15 cellular contexts compared by ENCODE assay signal in the genomic region with DNA sequence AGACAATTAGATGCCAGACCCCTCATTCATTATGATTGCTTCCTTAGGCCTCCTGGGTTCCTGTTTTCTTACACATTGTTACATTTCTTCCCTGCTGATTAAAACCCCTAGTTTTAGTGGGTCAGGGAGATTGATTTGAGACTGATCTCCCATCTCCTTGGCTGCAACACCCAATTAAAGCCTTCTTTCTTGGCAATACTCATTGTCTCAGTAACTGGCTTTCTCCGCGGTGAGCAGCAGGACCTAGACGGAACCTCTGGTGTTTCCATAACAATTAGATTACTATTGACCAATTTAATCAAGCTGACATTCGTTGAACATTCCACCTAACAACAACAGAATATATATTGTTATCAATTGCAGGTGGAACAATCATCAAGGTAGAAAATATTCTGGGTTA.
DNase-seq lines count a peak whose midpoint lies in the region; TF ChIP-seq lines count a peak whose summit lies in the region.
"Had no signal": no experiment of that assay in that cellular context is flagged by ENCODE, and none has a peak within 500 bp of the region (broad histone marks: within the 10 kb centered on the region; RNA-seq: fewer than 3 reads in every experiment).

No MANE protein-coding gene starts in this region.

- no peak overlapping the region for H2BK5ac ChIP-seq in neuronal stem cell (ENCODE audit: low read length)

- H3K27me3 Mint-ChIP-seq in glutamatergic neuron (ENCODE audit: unreplicated experiment) = peaks cover 6% of the 10 kb centered on the region
- H3K27me3 Mint-ChIP-seq in mesothelial cell of epicardium (ENCODE audit: low read depth) = no peaks in the 10 kb centered on the region
- H3K27me3 Mint-ChIP-seq: CD4-positive, alpha-beta T cell had no signal

- no peaks in the 10 kb centered on the region for H3K79me1 ChIP-seq in neuronal stem cell (ENCODE audit: low read depth, low read length)

- no peak overlapping the region for H4K91ac ChIP-seq in neuronal stem cell (ENCODE audit: low read depth, low read length, poor library complexity)

- H2BK12ac ChIP-seq in neuronal stem cell (ENCODE audit: low read length) = no peak overlapping the region

- H4K8ac ChIP-seq in neuronal stem cell (ENCODE audit: low read depth, low read length) = no peak overlapping the region

- H3K4me2 ChIP-seq in neuronal stem cell (ENCODE audit: insufficient read depth, low read length, poor library complexity, severe bottlenecking) = no peak overlapping the region
- H3K4me2 ChIP-seq: A549 had no signal

- no peak overlapping the region for H2BK15ac ChIP-seq in neuronal stem cell (ENCODE audit: low read length)

- no peak overlapping the region for H3K14ac ChIP-seq in neuronal stem cell (ENCODE audit: low read length)

- no CpG with 5 or more reads among the region's 4 CpGs for WGBS in neuronal stem cell (ENCODE audit: extremely low coverage in 2 of 2, insufficient read length in 2 of 2, insufficient replicate concordance in 1 of 2), 2 donors

- no peaks in the 10 kb centered on the region for H3K4me1 ChIP-seq in neuronal stem cell (ENCODE audit: control insufficient read depth in 2 of 2, insufficient read depth in 1 of 2, low read depth in 1 of 2, low read length in 2 of 2)
- H3K4me1 ChIP-seq: A549, Caco-2, HAP-1 had no signal

- TF ChIP-seq CTCF in glutamatergic neuron (IDR thresholded peaks at IDR 0.05; ENCODE audit: partially characterized antibody, unreplicated experiment) (no peak), mesothelial cell of epicardium (IDR thresholded peaks at IDR 0.05; ENCODE audit: unreplicated experiment) (no peak)

- H3K36me3 ChIP-seq in neuronal stem cell (replicated peaks in 1 of 2; ENCODE audit: control insufficient read depth in 2 of 2, insufficient read depth in 2 of 2, low read length in 2 of 2) = no peaks in the 10 kb centered on the region
- H3K36me3 ChIP-seq: HAP-1 had no signal

- no peak overlapping the region for H3K23ac ChIP-seq in neuronal stem cell (ENCODE audit: low read depth, low read length, poor library complexity)

- no peak overlapping the region for H3K4ac ChIP-seq in neuronal stem cell (ENCODE audit: low read length)

- no peak overlapping the region for H2BK120ac ChIP-seq in neuronal stem cell (ENCODE audit: low read depth, low read length)

- no peaks in the 10 kb centered on the region for H3K27me3 ChIP-seq in neuronal stem cell (ENCODE audit: control insufficient read depth in 3 of 3, insufficient read depth in 3 of 3, low read depth in 1 of 3, low read length in 3 of 3)

- H2AFZ ChIP-seq in neuronal stem cell (ENCODE audit: low read length) = no peak overlapping the region

- DNase-seq in NCI-H82 (lab: John Stamatoyannopoulos, UW) (peak; percentile 13), NCI-H82 treated with DMSO at 0.1 percent for 48 hours (lab: John Stamatoyannopoulos, UW; ENCODE audit: unreplicated experiment) (no peak), glutamatergic neuron (no peak), neuronal stem cell (ENCODE audit: low spot score) (peak; percentile 31), mesothelial cell of epicardium (ENCODE audit: low spot score in 2 of 2, unreplicated experiment in 2 of 2) (no peak), inferior parietal cortex (ENCODE audit: extremely low spot score) (no peak)
- DNase-seq in effector CD4-positive, alpha-beta T cell = no peak
- DNase-seq: AML-193; Caco-2; CD4-positive, alpha-beta T cell; GOT3 had no signal

- H3K36me3 Mint-ChIP-seq in glutamatergic neuron (ENCODE audit: unreplicated experiment) = peaks cover 15% of the 10 kb centered on the region
- H3K36me3 Mint-ChIP-seq in mesothelial cell of epicardium = peaks cover 12% of the 10 kb centered on the region

- no peak overlapping the region for H3K27ac ChIP-seq in neuronal stem cell (replicated peaks; ENCODE audit: low read length)
- H3K27ac ChIP-seq: 22Rv1, A549, C4-2B had no signal

- H3K9me3 Mint-ChIP-seq in glutamatergic neuron (ENCODE audit: unreplicated experiment) (peaks cover 9% of the 10 kb centered on the region), mesothelial cell of epicardium (peaks cover 14% of the 10 kb centered on the region)

- no peak overlapping the region for H3K9ac ChIP-seq in neuronal stem cell (ENCODE audit: low read depth, low read length, poor library complexity)

- peak overlapping the region; percentile 65 for H3K27ac Mint-ChIP-seq in glutamatergic neuron (ENCODE audit: unreplicated experiment)
- H3K27ac Mint-ChIP-seq in mesothelial cell of epicardium = no peak overlapping the region
- H3K27ac Mint-ChIP-seq: CD4-positive, alpha-beta T cell had no signal

- H3K9me3 ChIP-seq in neuronal stem cell (replicated peaks in 1 of 2; ENCODE audit: control insufficient read depth in 2 of 2, insufficient read depth in 1 of 2, low read depth in 1 of 2, low read length in 2 of 2) = no peaks in the 10 kb centered on the region
- H3K9me3 ChIP-seq: A549, Caco-2, HAP-1 had no signal

- H3K4me3 Mint-ChIP-seq in glutamatergic neuron (ENCODE audit: unreplicated experiment) (no peak overlapping the region), mesothelial cell of epicardium (no peak overlapping the region)
- H3K4me3 Mint-ChIP-seq: CD4-positive, alpha-beta T cell had no signal

- no peak overlapping the region for H2AK5ac ChIP-seq in neuronal stem cell (ENCODE audit: low read depth, low read length)

- no peak overlapping the region for H3K18ac ChIP-seq in neuronal stem cell (ENCODE audit: low read length)

- no peak overlapping the region for H3K4me3 ChIP-seq in neuronal stem cell (ENCODE audit: low read length in 2 of 2)
- H3K4me3 ChIP-seq: A549, HAP-1 had no signal

- H3K4me1 Mint-ChIP-seq in glutamatergic neuron (ENCODE audit: low read depth, unreplicated experiment) = peaks cover 10% of the 10 kb centered on the region
- no peaks in the 10 kb centered on the region for H3K4me1 Mint-ChIP-seq in mesothelial cell of epicardium

Comparison
In these comparisons a context has a peak if more than half of its experiments do, and no peak if none do; other contexts are left out.
1. DNase-seq: peak in NCI-H82 (single experiment) and neuronal stem cell (single experiment); none in NCI-H82 treated with DMSO at 0.1 percent for 48 hours (single experiment), glutamatergic neuron (single experiment), mesothelial cell of epicardium (0 of 2), inferior parietal cortex (single experiment) and effector CD4-positive, alpha-beta T cell (single experiment).